In genomic region chr7:149838224-149838991, GRCh38 we compare ENCODE assay signal across 1 cellular context.
A peak's percentile ranks its signal among the peaks of the same experiment; 100 is the strongest.
TF ChIP-seq lines count a peak whose summit lies in the region.

Gene ZNF862, plus strand, starts transcription at chr7:149838375. Its CDS starts 237 bp downstream, at chr7:149838612.

TF ChIP-seq in HepG2, 621 proteins besides CTCF, POLR2A, EP300 and RAD21 (continued from another document and continues in another):
- 0 out of 4 replicates have a peak, but pooled peaks of 1 of the 2 experiments have one; percentile 13 for TF ChIP-seq REST (IDR thresholded peaks at IDR 0.05; ENCODE audit: borderline replicate concordance in 1 of 2, low read depth in 1 of 2, low read length in 2 of 2)
- TF ChIP-seq MEF2D (CRISPR knock-in tag; IDR thresholded peaks at IDR 0.05), result peak; percentile 53; the same call in 1 of the 2 replicates
- TF ChIP-seq ARID3A (IDR thresholded peaks at IDR 0.05; ENCODE audit: low read depth, low read length), result no peak
- no peak for TF ChIP-seq ZNF552 (CRISPR knock-in tag; IDR thresholded peaks at IDR 0.05; ENCODE audit: borderline replicate concordance)
- peak; percentile 90 for TF ChIP-seq ZNF687 (CRISPR knock-in tag; IDR thresholded peaks at IDR 0.05)
- TF ChIP-seq ZNF816 (CRISPR knock-in tag; IDR thresholded peaks at IDR 0.05; ENCODE audit: borderline replicate concordance), result no peak
- no peak for TF ChIP-seq PRDM4 (CRISPR knock-in tag; IDR thresholded peaks at IDR 0.05; ENCODE audit: borderline replicate concordance)
- no peak; the same call in 1 of the 2 replicates for TF ChIP-seq ZNF101 (CRISPR knock-in tag; IDR thresholded peaks at IDR 0.05; ENCODE audit: borderline replicate concordance, low read depth)
- 0 out of 2 replicates have a peak, but pooled peaks have one; percentile 66 for TF ChIP-seq ETV6 (CRISPR knock-in tag; conservative IDR thresholded peaks at IDR 0.05)
- 0 out of 2 replicates have a peak, but pooled peaks have one; percentile 11 for TF ChIP-seq CHD2 (IDR thresholded peaks at IDR 0.05; ENCODE audit: low read depth, low read length)
- no peak for TF ChIP-seq SMAD9 (CRISPR knock-in tag; IDR thresholded peaks at IDR 0.05)
- TF ChIP-seq SP4 (CRISPR knock-in tag; IDR thresholded peaks at IDR 0.05), result peak; percentile 54
- TF ChIP-seq ZNF513 (CRISPR knock-in tag; conservative IDR thresholded peaks at IDR 0.05), result no peak; the same call in 1 of the 2 replicates
- no peak for TF ChIP-seq ZNF18 (CRISPR knock-in tag; IDR thresholded peaks at IDR 0.05; ENCODE audit: insufficient replicate concordance)
- TF ChIP-seq ZNF546 (CRISPR knock-in tag; conservative IDR thresholded peaks at IDR 0.05), result peak; percentile 64; the same call in 1 of the 2 replicates
- TF ChIP-seq ZNF20 (CRISPR knock-in tag; IDR thresholded peaks at IDR 0.05), result no peak; the same call in 1 of the 2 replicates
- TF ChIP-seq ZNF260 (CRISPR knock-in tag; IDR thresholded peaks at IDR 0.05; ENCODE audit: borderline replicate concordance, low read depth), result no peak
- TF ChIP-seq, protein P1, sequence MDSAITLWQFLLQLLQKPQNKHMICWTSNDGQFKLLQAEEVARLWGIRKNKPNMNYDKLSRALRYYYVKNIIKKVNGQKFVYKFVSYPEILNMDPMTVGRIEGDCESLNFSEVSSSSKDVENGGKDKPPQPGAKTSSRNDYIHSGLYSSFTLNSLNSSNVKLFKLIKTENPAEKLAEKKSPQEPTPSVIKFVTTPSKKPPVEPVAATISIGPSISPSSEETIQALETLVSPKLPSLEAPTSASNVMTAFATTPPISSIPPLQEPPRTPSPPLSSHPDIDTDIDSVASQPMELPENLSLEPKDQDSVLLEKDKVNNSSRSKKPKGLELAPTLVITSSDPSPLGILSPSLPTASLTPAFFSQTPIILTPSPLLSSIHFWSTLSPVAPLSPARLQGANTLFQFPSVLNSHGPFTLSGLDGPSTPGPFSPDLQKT (CRISPR knock-in tag; IDR thresholded peaks at IDR 0.05; ENCODE audit: borderline replicate concordance), result no peak
- no peak for TF ChIP-seq ZFP36L1 (CRISPR knock-in tag; IDR thresholded peaks at IDR 0.05)
- TF ChIP-seq, protein P2, sequence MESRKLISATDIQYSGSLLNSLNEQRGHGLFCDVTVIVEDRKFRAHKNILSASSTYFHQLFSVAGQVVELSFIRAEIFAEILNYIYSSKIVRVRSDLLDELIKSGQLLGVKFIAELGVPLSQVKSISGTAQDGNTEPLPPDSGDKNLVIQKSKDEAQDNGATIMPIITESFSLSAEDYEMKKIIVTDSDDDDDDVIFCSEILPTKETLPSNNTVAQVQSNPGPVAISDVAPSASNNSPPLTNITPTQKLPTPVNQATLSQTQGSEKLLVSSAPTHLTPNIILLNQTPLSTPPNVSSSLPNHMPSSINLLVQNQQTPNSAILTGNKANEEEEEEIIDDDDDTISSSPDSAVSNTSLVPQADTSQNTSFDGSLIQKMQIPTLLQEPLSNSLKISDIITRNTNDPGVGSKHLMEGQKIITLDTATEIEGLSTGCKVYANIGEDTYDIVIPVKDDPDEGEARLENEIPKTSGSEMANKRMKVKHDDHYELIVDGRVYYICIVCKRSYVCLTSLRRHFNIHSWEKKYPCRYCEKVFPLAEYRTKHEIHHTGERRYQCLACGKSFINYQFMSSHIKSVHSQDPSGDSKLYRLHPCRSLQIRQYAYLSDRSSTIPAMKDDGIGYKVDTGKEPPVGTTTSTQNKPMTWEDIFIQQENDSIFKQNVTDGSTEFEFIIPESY (CRISPR knock-in tag; IDR thresholded peaks at IDR 0.05), result no peak
- peak; percentile 92 for TF ChIP-seq RBFOX2 (IDR thresholded peaks at IDR 0.05; ENCODE audit: low read depth, low read length)
- TF ChIP-seq, protein P3, sequence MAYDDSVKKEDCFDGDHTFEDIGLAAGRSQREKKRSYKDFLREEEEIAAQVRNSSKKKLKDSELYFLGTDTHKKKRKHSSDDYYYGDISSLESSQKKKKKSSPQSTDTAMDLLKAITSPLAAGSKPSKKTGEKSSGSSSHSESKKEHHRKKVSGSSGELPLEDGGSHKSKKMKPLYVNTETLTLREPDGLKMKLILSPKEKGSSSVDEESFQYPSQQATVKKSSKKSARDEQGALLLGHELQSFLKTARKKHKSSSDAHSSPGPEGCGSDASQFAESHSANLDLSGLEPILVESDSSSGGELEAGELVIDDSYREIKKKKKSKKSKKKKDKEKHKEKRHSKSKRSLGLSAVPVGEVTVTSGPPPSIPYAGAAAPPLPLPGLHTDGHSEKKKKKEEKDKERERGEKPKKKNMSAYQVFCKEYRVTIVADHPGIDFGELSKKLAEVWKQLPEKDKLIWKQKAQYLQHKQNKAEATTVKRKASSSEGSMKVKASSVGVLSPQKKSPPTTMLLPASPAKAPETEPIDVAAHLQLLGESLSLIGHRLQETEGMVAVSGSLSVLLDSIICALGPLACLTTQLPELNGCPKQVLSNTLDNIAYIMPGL (CRISPR knock-in tag; IDR thresholded peaks at IDR 0.05; ENCODE audit: borderline replicate concordance in 1 of 2, low read depth in 1 of 2), result peak; percentile 69 to 97; a peak in 3 of 4 replicates
- no peak for TF ChIP-seq ZBTB4 (CRISPR knock-in tag; IDR thresholded peaks at IDR 0.05; ENCODE audit: borderline replicate concordance)
- TF ChIP-seq ZNF3 (CRISPR knock-in tag; IDR thresholded peaks at IDR 0.05), result no peak
- TF ChIP-seq SOX13 (IDR thresholded peaks at IDR 0.05), result no peak
- TF ChIP-seq SOX13 (CRISPR knock-in tag; conservative IDR thresholded peaks at IDR 0.05 in 1 of 2, IDR thresholded peaks at IDR 0.05 in 1 of 2), result no peak
- no peak for TF ChIP-seq NR2F2 (IDR thresholded peaks at IDR 0.05; ENCODE audit: borderline replicate concordance, low read depth)
- no peak for TF ChIP-seq ZNF282 (IDR thresholded peaks at IDR 0.05; ENCODE audit: partially characterized antibody)
